In the genomic region with DNA sequence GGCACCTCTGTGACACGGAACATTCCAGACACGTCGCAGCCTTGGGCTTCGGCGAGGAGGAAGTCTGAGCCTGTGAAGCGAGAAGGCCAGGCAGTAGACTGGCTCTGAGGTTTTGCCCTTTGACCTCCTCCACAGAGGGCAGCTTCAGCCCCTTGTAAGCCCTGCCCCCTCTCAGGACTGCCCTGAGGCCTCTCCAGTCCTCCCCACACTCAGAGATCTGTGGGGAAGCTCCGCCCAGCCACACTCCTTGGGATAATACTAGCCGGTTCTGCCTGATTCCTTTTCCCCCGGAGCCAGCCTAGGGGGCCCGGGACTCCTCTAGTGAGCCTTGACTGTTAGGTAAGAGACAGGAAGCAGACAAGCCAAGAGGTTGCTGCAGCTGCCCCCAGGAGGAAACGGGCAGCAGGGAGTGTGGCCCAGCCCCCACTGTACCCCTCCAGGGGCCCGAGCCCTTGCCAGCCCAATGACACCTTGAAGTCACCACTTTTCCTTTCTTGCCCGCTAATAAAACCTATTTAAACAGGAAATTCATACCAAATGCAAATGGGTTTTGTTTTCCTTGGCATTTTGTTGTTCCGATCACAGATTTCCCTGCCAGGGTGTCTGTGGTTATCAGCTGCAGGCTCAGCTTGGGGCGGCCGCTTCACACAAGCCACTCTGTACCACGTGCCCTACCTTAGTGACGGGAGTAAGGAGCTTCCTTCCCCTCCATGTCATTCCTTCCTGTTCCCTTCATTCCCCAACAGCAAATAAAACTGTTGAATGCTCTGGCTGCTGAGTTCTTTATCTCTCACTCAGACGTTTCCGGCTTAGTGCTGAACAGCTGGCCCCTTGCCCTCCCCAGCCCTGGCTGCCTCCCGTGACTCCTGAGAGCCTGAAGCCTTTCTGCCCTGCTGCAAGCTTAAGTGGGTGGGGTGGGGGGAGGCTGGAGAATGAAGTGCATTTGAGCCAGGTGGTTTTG, we compare ENCODE assay signal across 8 cellular contexts.
DNase-seq lines count a peak whose midpoint lies in the region; ATAC-seq lines count a peak whose summit lies in the region.

No MANE protein-coding gene starts in this region.

- CTCF ChIA-PET in activated CD8-positive, alpha-beta T cell treated with anti-CD3 and anti-CD28 coated beads, Interleukin-2, amount 10 ng/mL, durations not matched to agents 7 days and 5 days (lab: Charles Lee) = interaction anchor here (0.8 to 2.3 kb wide), 5 partner anchors 9 to 130 kb away, joined by 3 to 7 read pairs (median 4); no protein-coding TSS in a partner anchor

- peaks cover 18% of the 10 kb centered on the region for H3K36me3 Mint-ChIP-seq in activated CD8-positive, alpha-beta T cell treated with anti-CD3 and anti-CD28 coated beads, Interleukin-2, amount 10 ng/mL, durations not matched to agents 7 days and 5 days (ENCODE audit: low read depth)
- H3K36me3 Mint-ChIP-seq in natural killer cell treated with Interleukin-12 subunit alpha and Interleukin-12 subunit beta and Interleukin-15 and Interleukin-18, amount 100 ng/mL, for 72 hours = no peaks in the 10 kb centered on the region

- H3K4me3 Mint-ChIP-seq in activated CD8-positive, alpha-beta T cell treated with anti-CD3 and anti-CD28 coated beads, Interleukin-2, amount 10 ng/mL, durations not matched to agents 7 days and 5 days = peak overlapping the region; percentile 16
- peak overlapping the region; percentile 87 for H3K4me3 Mint-ChIP-seq in natural killer cell treated with Interleukin-12 subunit alpha and Interleukin-12 subunit beta and Interleukin-15 and Interleukin-18, amount 100 ng/mL, for 72 hours

- ATAC-seq in HG02571 (IDR thresholded peaks at IDR 0.05; ENCODE audit: unreplicated experiment) = peak; percentile 48
- peak; percentile 62 for ATAC-seq in activated CD8-positive, alpha-beta T cell treated with anti-CD3 and anti-CD28 coated beads, Interleukin-2, amount 10 ng/mL, durations not matched to agents 7 days and 5 days
- ATAC-seq in natural killer cell treated with Interleukin-12 subunit alpha and Interleukin-12 subunit beta and Interleukin-15 and Interleukin-18, amount 100 ng/mL, for 72 hours = peak; percentile 67 to 72

- POLR2A ChIA-PET in activated CD8-positive, alpha-beta T cell treated with anti-CD3 and anti-CD28 coated beads, Interleukin-2, amount 10 ng/mL, durations not matched to agents 7 days and 5 days (lab: Charles Lee) = interaction anchor here (1.0 to 1.3 kb wide), 3 partner anchors 9 to 48 kb away, joined by 3 to 6 read pairs (median 5); no protein-coding TSS in a partner anchor

- no peaks in the 10 kb centered on the region for H3K27me3 Mint-ChIP-seq in activated CD8-positive, alpha-beta T cell treated with anti-CD3 and anti-CD28 coated beads, Interleukin-2, amount 10 ng/mL, durations not matched to agents 7 days and 5 days (ENCODE audit: low read depth)
- H3K27me3 Mint-ChIP-seq in natural killer cell treated with Interleukin-12 subunit alpha and Interleukin-12 subunit beta and Interleukin-15 and Interleukin-18, amount 100 ng/mL, for 72 hours = peaks cover 0 to 7% of the 10 kb centered on the region in 2 donors

- peak overlapping the region; percentile 86 for H3K27ac Mint-ChIP-seq in activated CD8-positive, alpha-beta T cell treated with anti-CD3 and anti-CD28 coated beads, Interleukin-2, amount 10 ng/mL, durations not matched to agents 7 days and 5 days
- peak overlapping the region; percentile 64 to 66 for H3K27ac Mint-ChIP-seq in natural killer cell treated with Interleukin-12 subunit alpha and Interleukin-12 subunit beta and Interleukin-15 and Interleukin-18, amount 100 ng/mL, for 72 hours

- peak; percentile 68 for DNase-seq in activated CD8-positive, alpha-beta memory T cell treated with anti-CD3 and anti-CD28 coated beads for 24 hours
- DNase-seq in activated CD8-positive, alpha-beta memory T cell treated with anti-CD3 and anti-CD28 coated beads, Interleukin-2, amount 50 U/mL, for 4 hours = no peak
- DNase-seq in NCI-H146 (lab: John Stamatoyannopoulos, UW) = peak; percentile 90
- peak; percentile 47 for DNase-seq in activated CD8-positive, alpha-beta T cell treated with anti-CD3 and anti-CD28 coated beads, Interleukin-2, amount 10 ng/mL, durations not matched to agents 7 days and 5 days
- peak; percentile 60 for DNase-seq in fibroblast of peridontal ligament (ENCODE audit: extremely low read depth)
- no peak for DNase-seq in natural killer cell treated with Interleukin-12 subunit alpha and Interleukin-12 subunit beta and Interleukin-15 and Interleukin-18, amount 100 ng/mL, for 72 hours (ENCODE audit: low spot score)
- DNase-seq in midbrain (lab: John Stamatoyannopoulos, UW) = no peak

- peaks cover 42% of the 10 kb centered on the region for H3K4me1 Mint-ChIP-seq in activated CD8-positive, alpha-beta T cell treated with anti-CD3 and anti-CD28 coated beads, Interleukin-2, amount 10 ng/mL, durations not matched to agents 7 days and 5 days (ENCODE audit: low read depth)
- peaks cover 28 to 31% of the 10 kb centered on the region in 2 donors for H3K4me1 Mint-ChIP-seq in natural killer cell treated with Interleukin-12 subunit alpha and Interleukin-12 subunit beta and Interleukin-15 and Interleukin-18, amount 100 ng/mL, for 72 hours (ENCODE audit: low read depth in 2 of 2)

- no peaks in the 10 kb centered on the region for H3K9me3 Mint-ChIP-seq in activated CD8-positive, alpha-beta T cell treated with anti-CD3 and anti-CD28 coated beads, Interleukin-2, amount 10 ng/mL, durations not matched to agents 7 days and 5 days (ENCODE audit: insufficient read depth)
- H3K9me3 Mint-ChIP-seq in natural killer cell treated with Interleukin-12 subunit alpha and Interleukin-12 subunit beta and Interleukin-15 and Interleukin-18, amount 100 ng/mL, for 72 hours = no peaks in the 10 kb centered on the region

Comparison
In these comparisons a context has a peak if more than half of its experiments do, and no peak if none do; other contexts are left out.
1. DNase-seq: peak in activated CD8-positive, alpha-beta memory T cell treated with anti-CD3 and anti-CD28 coated beads for 24 hours (single experiment), NCI-H146 (single experiment), activated CD8-positive, alpha-beta T cell treated with anti-CD3 and anti-CD28 coated beads, Interleukin-2, amount 10 ng/mL, durations not matched to agents 7 days and 5 days (single experiment) and fibroblast of peridontal ligament (single experiment); none in activated CD8-positive, alpha-beta memory T cell treated with anti-CD3 and anti-CD28 coated beads, Interleukin-2, amount 50 U/mL, for 4 hours (single experiment), natural killer cell treated with Interleukin-12 subunit alpha and Interleukin-12 subunit beta and Interleukin-15 and Interleukin-18, amount 100 ng/mL, for 72 hours (single experiment) and midbrain (single experiment).
2. Peak in every context shown above with its lines, with median percentiles within 50 percentile points of each other: ATAC-seq.